ENCODE assay signal across 15 cellular contexts in genomic region chr9:134188421-134189166, GRCh38. TPM values are rescaled to one million over a fixed set of nuclear protein-coding genes. Genes with fewer than 3 reads are reported as not detected.
DNase-seq lines count a peak whose midpoint lies in the region; ATAC-seq and TF ChIP-seq lines count a peak whose summit lies in the region.
"Had no signal": no experiment of that assay in that cellular context is flagged by ENCODE, and none has a peak within 500 bp of the region (broad histone marks: within the 10 kb centered on the region; RNA-seq: fewer than 3 reads in every experiment).

No MANE protein-coding gene starts in this region.

- H3K4me3 ChIP-seq in right lobe of liver (peak overlapping the region in 1 of 3 donors; percentile 11), stomach smooth muscle (ENCODE audit: low read length in 2 of 2) (peak overlapping the region in 1 of 2 donors; percentile 29)
- H3K4me3 ChIP-seq: esophagus muscularis mucosa had no signal

- WGBS in right lobe of liver (ENCODE audit: insufficient coverage, low coverage, low lambda C conversion rate, missing lambda C conversion rate), result 50% methylated on average over 5 of the region's 23 CpGs

- intact Hi-C loops in right lobe of liver (cut with DNase I), result no loop called here

- peaks cover 7 to 9% of the 10 kb centered on the region in 2 donors for H3K4me1 Mint-ChIP-seq in effector memory CD8-positive, alpha-beta T cell (ENCODE audit: low read depth in 2 of 2)

- H3K36me3 Mint-ChIP-seq in effector memory CD8-positive, alpha-beta T cell (ENCODE audit: insufficient read depth), result peaks cover 9% of the 10 kb centered on the region

- no peaks in the 10 kb centered on the region for H3K27me3 ChIP-seq in right lobe of liver
- no peaks in the 10 kb centered on the region for H3K27me3 ChIP-seq in stomach smooth muscle (ENCODE audit: control insufficient read depth in 1 of 2, insufficient read depth in 2 of 2, low read length in 2 of 2)
- H3K27me3 ChIP-seq: esophagus muscularis mucosa had no signal

- peaks cover 0 to 6% of the 10 kb centered on the region in 2 donors for H3K27me3 Mint-ChIP-seq in effector memory CD8-positive, alpha-beta T cell

- no peaks in the 10 kb centered on the region for H3K36me3 ChIP-seq in right lobe of liver
- H3K36me3 ChIP-seq in stomach smooth muscle (ENCODE audit: control insufficient read depth in 2 of 2, insufficient read depth in 2 of 2, low read length in 2 of 2), result no peaks in the 10 kb centered on the region
- H3K36me3 ChIP-seq: esophagus muscularis mucosa had no signal

- DNase-seq in DMS 273 (lab: John Stamatoyannopoulos, UW; ENCODE audit: unreplicated experiment) (peak; percentile 82), DMS 273 treated with DMSO at 0.1 percent for 48 hours (lab: John Stamatoyannopoulos, UW) (no peak), astrocyte of the hippocampus (ENCODE audit: low read depth, low spot score) (peak; percentile 48), right lobe of liver (peak; percentile 80 to 88 (median 83)), HT-29 (ENCODE audit: low spot score) (no peak)
- DNase-seq in effector memory CD8-positive, alpha-beta T cell, result no peak
- DNase-seq: activated T-cell treated with anti-CD3 and anti-CD28 coated beads, Interleukin-2, amount 50 U/mL, for 72 hours; NCI-H526 had no signal

- H3K27ac Mint-ChIP-seq in effector memory CD8-positive, alpha-beta T cell, result peak overlapping the region in 1 of 2 donors; percentile 45
- H3K27ac Mint-ChIP-seq: activated T-cell treated with anti-CD3 and anti-CD28 coated beads, Interleukin-2, amount 50 U/mL, for 72 hours had no signal

- H3K27ac ChIP-seq in right lobe of liver, result peak overlapping the region; percentile 87 to 96 (median 93)
- peak overlapping the region; percentile 41 for H3K27ac ChIP-seq in stomach smooth muscle (ENCODE audit: low read length)
- H3K27ac ChIP-seq: 22Rv1, esophagus muscularis mucosa had no signal

- peaks cover 2 to 60% (median 30%) of the 10 kb centered on the region in 4 donors for H3K4me1 ChIP-seq in right lobe of liver
- H3K4me1 ChIP-seq in stomach smooth muscle (ENCODE audit: control insufficient read depth, insufficient read depth, low read length), result peaks cover 20% of the 10 kb centered on the region

- H3K9me3 Mint-ChIP-seq in effector memory CD8-positive, alpha-beta T cell, result no peaks in the 10 kb centered on the region
- H3K9me3 Mint-ChIP-seq: activated T-cell treated with anti-CD3 and anti-CD28 coated beads, Interleukin-2, amount 50 U/mL, for 72 hours had no signal

- H3K9ac ChIP-seq in stomach smooth muscle (ENCODE audit: low read length in 2 of 2), result peak overlapping the region; percentile 5 to 51

- TF ChIP-seq CTCF in right lobe of liver (IDR thresholded peaks at IDR 0.05), result no peak

- no peaks in the 10 kb centered on the region for H3K9me3 ChIP-seq in right lobe of liver
- no peaks in the 10 kb centered on the region for H3K9me3 ChIP-seq in stomach smooth muscle (ENCODE audit: control insufficient read depth in 2 of 2, low read length in 2 of 2)
- H3K9me3 ChIP-seq: esophagus muscularis mucosa had no signal

- TF ChIP-seq POLR2A in right lobe of liver (IDR thresholded peaks at IDR 0.05), result no peak

- ATAC-seq in right lobe of liver (peak; percentile 27 to 51 (median 46)), HG03196 (IDR thresholded peaks at IDR 0.05; ENCODE audit: unreplicated experiment) (no peak)
- ATAC-seq in effector memory CD8-positive, alpha-beta T cell (replicated peaks), result no peak
- ATAC-seq: activated T-cell treated with anti-CD3 and anti-CD28 coated beads, Interleukin-2, amount 50 U/mL, for 72 hours had no signal

- H3K4me3 Mint-ChIP-seq in effector memory CD8-positive, alpha-beta T cell, result no peak overlapping the region
- H3K4me3 Mint-ChIP-seq: activated T-cell treated with anti-CD3 and anti-CD28 coated beads, Interleukin-2, amount 50 U/mL, for 72 hours had no signal

RNA-seq across cellular contexts. Expression of gene RNU6ATAC, which starts 24.2 kb away (rescaled TPM):
- total RNA-seq in right lobe of liver, result 10 to 100 TPM in 4 of 6 experiments, not detected in 2; 17.4 to 91.1 (median 42.6) TPM
- total RNA-seq in HT-29 (2014; rRNA removed; shearing (Covaris generic)), result not detected in 2 replicates
- total RNA-seq: bronchial epithelial cell, SK-MEL-5, subcutaneous adipose tissue had no signal

RNA-seq across cellular contexts. Expression of gene WDR5, which starts 52.7 kb away (rescaled TPM):
- total RNA-seq in right lobe of liver, result 10 to 100 TPM; 16.6 to 24.0 (median 19.9) TPM
- 37.3 and 42.5 TPM in 2 replicates for total RNA-seq in HT-29 (2014; rRNA removed; shearing (Covaris generic))

Comparison
In these comparisons a context has a peak if more than half of its experiments do, and no peak if none do; other contexts are left out.
1. DNase-seq: peak in DMS 273 (single experiment), astrocyte of the hippocampus (single experiment) and right lobe of liver (3 of 3); none in DMS 273 treated with DMSO at 0.1 percent for 48 hours (single experiment), HT-29 (single experiment) and effector memory CD8-positive, alpha-beta T cell (0 of 3).
2. ATAC-seq: peak in right lobe of liver (4 of 4); none in HG03196 (single experiment) and effector memory CD8-positive, alpha-beta T cell (single experiment).